ENCODE assay signal across 1 cellular context in the genomic region with DNA sequence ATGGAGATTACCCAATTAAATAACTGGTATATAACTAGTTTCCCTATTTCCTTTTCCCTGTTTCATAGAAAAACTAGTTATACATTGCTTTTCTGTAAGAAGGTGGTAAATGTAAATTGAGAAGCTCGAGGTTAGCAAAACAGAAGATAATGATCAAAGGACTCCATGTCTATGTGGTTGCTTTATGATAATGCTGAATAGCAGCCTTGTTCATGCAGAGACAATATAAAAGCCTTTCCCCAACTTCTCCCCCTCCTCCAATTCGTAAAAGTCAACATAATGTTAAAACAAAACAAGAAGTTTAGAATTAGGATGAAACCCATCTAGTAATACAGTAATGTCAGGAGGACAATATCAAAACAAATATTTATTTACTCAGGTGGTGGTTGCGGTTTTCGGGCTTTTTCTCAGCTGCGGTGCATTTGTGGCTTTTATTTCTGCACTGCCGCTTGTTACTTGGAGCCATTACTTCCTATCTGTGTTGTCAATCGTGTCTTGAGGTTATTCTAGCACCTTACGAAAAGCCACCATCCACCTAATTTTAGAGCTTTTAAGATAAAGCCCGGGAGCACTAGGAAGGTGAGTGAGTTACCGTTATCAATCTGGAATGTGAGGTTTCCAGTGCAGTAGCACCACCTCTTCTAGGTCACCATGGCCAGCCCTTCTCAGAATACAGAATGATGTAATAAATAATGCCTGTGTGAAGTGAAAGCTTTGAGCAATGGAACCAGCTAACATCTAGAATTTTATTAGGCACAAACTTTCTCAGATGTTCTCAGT.
TF ChIP-seq lines count a peak whose summit lies in the region.

No MANE protein-coding gene starts in this region.

TF ChIP-seq in GM12878, 131 proteins besides CTCF, POLR2A, EP300 and RAD21:
- TF ChIP-seq BCL3 (IDR thresholded peaks at IDR 0.05; ENCODE audit: borderline replicate concordance, insufficient read depth, low read depth, low read length, poor library complexity, severe bottlenecking) (no peak), RUNX3 (IDR thresholded peaks at IDR 0.05; ENCODE audit: low read length) (peak; percentile 16; the same call in 1 of the 2 replicates)
